17 cellular contexts compared by ENCODE assay signal in genomic region chr1:161173711-161174110, GRCh38. TPM values are rescaled to one million over a fixed set of nuclear protein-coding genes. Genes with fewer than 3 reads are reported as not detected.
A peak's percentile ranks its signal among the peaks of the same experiment; 100 is the strongest.
DNase-seq lines count a peak whose midpoint lies in the region; ATAC-seq and TF ChIP-seq lines count a peak whose summit lies in the region.
"Had no signal": no experiment of that assay in that cellular context is flagged by ENCODE, and none has a peak within 500 bp of the region (broad histone marks: within the 10 kb centered on the region; RNA-seq: fewer than 3 reads in every experiment).

No MANE protein-coding gene starts in this region.

- no peak overlapping the region for H3K4me3 Mint-ChIP-seq in osteocyte (ENCODE audit: unreplicated experiment)
- H3K4me3 Mint-ChIP-seq: activated CD8-positive, alpha-beta T cell treated with anti-CD3 and anti-CD28 coated beads, Interleukin-2, amount 10 ng/mL, durations not matched to agents 7 days and 5 days; stimulated activated naive CD8-positive, alpha-beta T cell treated with anti-CD3 and anti-CD28 coated beads, Interleukin-15, amount 100 ng/mL, for 72 hours had no signal

- no peaks in the 10 kb centered on the region for H3K9me3 ChIP-seq in fibroblast of lung (ENCODE audit: control insufficient read depth, insufficient read depth, low read depth, low read length)
- H3K9me3 ChIP-seq in uterus, result no peaks in the 10 kb centered on the region
- H3K9me3 ChIP-seq: pancreas had no signal

- H3K27me3 ChIP-seq in fibroblast of lung (ENCODE audit: control insufficient read depth, insufficient read depth, low read length), result no peaks in the 10 kb centered on the region
- H3K27me3 ChIP-seq in uterus, result no peaks in the 10 kb centered on the region
- H3K27me3 ChIP-seq: pancreas had no signal

- H3K9me3 Mint-ChIP-seq in osteocyte (ENCODE audit: unreplicated experiment), result no peaks in the 10 kb centered on the region
- H3K9me3 Mint-ChIP-seq: activated T-helper 1 cell treated with anti-CD3 and anti-CD28 coated beads, Interleukin-12 subunit alpha, Interleukin-12 subunit beta, Interleukin-2, Interleukin-4 antibody, amounts not matched to agents 30 ng/mL and 10 ng/mL and 1 ng/mL, durations not matched to agents 14 hours and 24 hours and 36 hours; stimulated activated naive CD8-positive, alpha-beta T cell treated with anti-CD3 and anti-CD28 coated beads, Interleukin-15, amount 100 ng/mL, for 72 hours had no signal

- no peaks in the 10 kb centered on the region for H3K27me3 Mint-ChIP-seq in osteocyte (ENCODE audit: unreplicated experiment)
- H3K27me3 Mint-ChIP-seq: stimulated activated naive CD8-positive, alpha-beta T cell treated with anti-CD3 and anti-CD28 coated beads, Interleukin-15, amount 100 ng/mL, for 72 hours had no signal

- H3K27ac ChIP-seq in fibroblast of lung (ENCODE audit: insufficient read depth, low read length) (peak overlapping the region; percentile 80), uterus (peak overlapping the region; percentile 12 to 32)
- H3K27ac ChIP-seq: epithelial cell of prostate, pancreas, PC-9 had no signal

- no peaks in the 10 kb centered on the region for H4K20me1 ChIP-seq in fibroblast of lung (ENCODE audit: control insufficient read depth, extremely low read depth, insufficient read depth, low read length)

- DNase-seq in left cardiac atrium (peak; percentile 18), Right ventricle myocardium superior (no peak), fibroblast of lung (ENCODE audit: low read depth in 2 of 2) (no peak), osteocyte (ENCODE audit: extremely low spot score, unreplicated experiment) (no peak), uterus (no peak), NCI-H774 (lab: John Stamatoyannopoulos, UW) (no peak)
- no peak for DNase-seq in activated CD4-positive, CD25-positive, alpha-beta regulatory T cell (lab: John Stamatoyannopoulos, UW)
- DNase-seq in activated CD4-positive, alpha-beta T cell treated with anti-CD3 and anti-CD28 coated beads for 1 hour, result no peak
- DNase-seq: activated CD8-positive, alpha-beta T cell treated with anti-CD3 and anti-CD28 coated beads, Interleukin-2, amount 10 ng/mL, durations not matched to agents 7 days and 5 days; NCI-H2081; NCI-H524 treated with DMSO at 0.1 percent for 48 hours; PC-9; stimulated activated naive CD8-positive, alpha-beta T cell treated with anti-CD3 and anti-CD28 coated beads, Interleukin-15, amount 100 ng/mL, for 72 hours had no signal

- H3K79me2 ChIP-seq in fibroblast of lung (ENCODE audit: control insufficient read depth, insufficient read depth, low read length), result peaks cover 6% of the 10 kb centered on the region

- no peak overlapping the region for H3K4me3 ChIP-seq in fibroblast of lung (replicated peaks in 1 of 4; ENCODE audit: control extremely low read depth in 1 of 4, insufficient read depth in 1 of 4, low read depth in 3 of 4, low read length in 4 of 4)
- H3K4me3 ChIP-seq in uterus, result no peak overlapping the region
- H3K4me3 ChIP-seq: pancreas, PC-9 had no signal

- no peak for TF ChIP-seq POLR2A in uterus (IDR thresholded peaks at IDR 0.05)

- H3K36me3 ChIP-seq in fibroblast of lung (ENCODE audit: control insufficient read depth, insufficient read depth, low read length), result peaks cover 9% of the 10 kb centered on the region
- no peaks in the 10 kb centered on the region for H3K36me3 ChIP-seq in uterus

- peaks cover 40% of the 10 kb centered on the region for H3K4me1 Mint-ChIP-seq in osteocyte (ENCODE audit: unreplicated experiment)

- peaks cover 37% of the 10 kb centered on the region for H3K36me3 Mint-ChIP-seq in osteocyte (ENCODE audit: unreplicated experiment)

- intact Hi-C loops in left cardiac atrium (cut with DNase I) (no loop called here), Right ventricle myocardium superior (cut with DNase I) (no loop called here), uterus (cut with DNase I; ENCODE audit: low total_unique reads) (no loop called here)

- no peak overlapping the region for H3K9ac ChIP-seq in fibroblast of lung (ENCODE audit: insufficient read depth, low read length)

- H2AFZ ChIP-seq in fibroblast of lung (ENCODE audit: low read length), result no peak overlapping the region
- H2AFZ ChIP-seq: PC-9 had no signal

- peaks cover 16% of the 10 kb centered on the region for H3K4me1 ChIP-seq in fibroblast of lung (ENCODE audit: control insufficient read depth, extremely low read depth, insufficient read depth, low read length)
- peaks cover 0 to 17% of the 10 kb centered on the region in 2 donors for H3K4me1 ChIP-seq in uterus

- H3K4me2 ChIP-seq in fibroblast of lung (ENCODE audit: extremely low read depth, insufficient read depth, low read length), result no peak overlapping the region
- H3K4me2 ChIP-seq: PC-9 had no signal

- H3K27ac Mint-ChIP-seq in osteocyte (ENCODE audit: unreplicated experiment), result peak overlapping the region; percentile 66
- H3K27ac Mint-ChIP-seq: activated CD8-positive, alpha-beta T cell treated with anti-CD3 and anti-CD28 coated beads, Interleukin-2, amount 10 ng/mL, durations not matched to agents 7 days and 5 days; activated T-helper 1 cell treated with anti-CD3 and anti-CD28 coated beads, Interleukin-12 subunit alpha, Interleukin-12 subunit beta, Interleukin-2, Interleukin-4 antibody, amounts not matched to agents 30 ng/mL and 10 ng/mL and 1 ng/mL, durations not matched to agents 14 hours and 24 hours and 36 hours had no signal

- ATAC-seq in left cardiac atrium (no peak), Right ventricle myocardium superior (ENCODE audit: poor library complexity) (no peak)
- ATAC-seq: activated CD8-positive, alpha-beta T cell treated with anti-CD3 and anti-CD28 coated beads, Interleukin-2, amount 10 ng/mL, durations not matched to agents 7 days and 5 days; pancreas; SK-N-SH treated with all-trans-retinoic acid at 6 μM for 48 hours; stimulated activated naive CD8-positive, alpha-beta T cell treated with anti-CD3 and anti-CD28 coated beads, Interleukin-15, amount 100 ng/mL, for 72 hours had no signal

- TF ChIP-seq CTCF in fibroblast of lung (conservative IDR thresholded peaks at IDR 0.05 in 1 of 2, IDR thresholded peaks at IDR 0.05 in 1 of 2; ENCODE audit: low read depth in 1 of 2, low read length in 2 of 2) (no peak), osteocyte (IDR thresholded peaks at IDR 0.05) (no peak), uterus (IDR thresholded peaks at IDR 0.05) (no peak)

RNA-seq across cellular contexts. Expression of gene B4GALT3, which starts 3.6 kb away (rescaled TPM):
- total RNA-seq in left cardiac atrium, result 10 to 100 TPM; 19.7 to 25.2 TPM
- total RNA-seq in Right ventricle myocardium superior, result 20.3 TPM
- 13.4 and 18.7 TPM in 2 replicates for total RNA-seq in fibroblast of lung
- 17.8 and 19.2 TPM in 2 replicates for polyA plus RNA-seq in fibroblast of lung
- 18.9 and 19.1 TPM in 2 replicates for polyA plus RNA-seq in fibroblast of lung (2012)
- polyA minus RNA-seq in fibroblast of lung (ENCODE audit: low replicate concordance), result 28.8 and 39.9 TPM in 2 replicates
- total RNA-seq in osteocyte, result 21.7 and 24.3 TPM in 2 replicates
- total RNA-seq in uterus, result 10 to 100 TPM in 3 of 4 donors, 1 to 10 TPM in 1; 1.0 to 23.9 (median 19.9) TPM

RNA-seq across cellular contexts. Expression of gene PPOX, which starts 7.5 kb away (rescaled TPM):
- 10 to 100 TPM; 12.7 to 16.3 TPM for total RNA-seq in left cardiac atrium
- 17.1 TPM for total RNA-seq in Right ventricle myocardium superior
- 9.2 and 12.2 TPM in 2 replicates for total RNA-seq in fibroblast of lung
- 5.6 and 6.0 TPM in 2 replicates for polyA plus RNA-seq in fibroblast of lung
- 8.1 and 9.4 TPM in 2 replicates for polyA plus RNA-seq in fibroblast of lung (2012)
- polyA minus RNA-seq in fibroblast of lung (ENCODE audit: low replicate concordance), result 7.0 and 17.6 TPM in 2 replicates
- 37.1 and 37.9 TPM in 2 replicates for total RNA-seq in osteocyte
- 10 to 100 TPM; 11.3 to 40.5 (median 21.6) TPM for total RNA-seq in uterus

RNA-seq across cellular contexts. Expression of gene USP21, which starts 14.4 kb away (rescaled TPM):
- total RNA-seq in left cardiac atrium (10 to 100 TPM; 13.4 to 20.8 TPM), Right ventricle myocardium superior (19.0 TPM), fibroblast of lung (7.7 and 10.2 TPM in 2 replicates), osteocyte (25.5 and 27.5 TPM in 2 replicates), uterus (10 to 100 TPM in 3 of 4 donors, 1 to 10 TPM in 1; 4.1 to 38.1 (median 29.9) TPM)
- 11.7 and 13.6 TPM in 2 replicates for polyA plus RNA-seq in fibroblast of lung
- polyA plus RNA-seq in fibroblast of lung (2012), result 8.7 and 13.1 TPM in 2 replicates
- 16.7 and 25.4 TPM in 2 replicates for polyA minus RNA-seq in fibroblast of lung (ENCODE audit: low replicate concordance)

RNA-seq across cellular contexts. Expression of gene UFC1, which starts 19.9 kb away (rescaled TPM):
- total RNA-seq in left cardiac atrium (10 to 100 TPM; 77.7 to 83.8 TPM), Right ventricle myocardium superior (81.0 TPM), fibroblast of lung (87.0 and 95.8 TPM in 2 replicates), osteocyte (98.2 and 100 TPM in 2 replicates), uterus (100 to 1,000 TPM in 1 of 4 donors, 10 to 100 TPM in 2, 1 to 10 TPM in 1; 2.0 to 111 (median 62.9) TPM)
- polyA plus RNA-seq in fibroblast of lung, result 154 and 168 TPM in 2 replicates
- 112 and 116 TPM in 2 replicates for polyA plus RNA-seq in fibroblast of lung (2012)
- polyA minus RNA-seq in fibroblast of lung (ENCODE audit: low replicate concordance), result 8.2 and 13.4 TPM in 2 replicates

RNA-seq across cellular contexts. Expression of gene ADAMTS4, which starts 25.1 kb away (rescaled TPM):
- total RNA-seq in left cardiac atrium, result 100 to 1,000 TPM in 1 of 2 donors, 10 to 100 TPM in 1; 16.5 to 117 TPM
- 7.0 TPM for total RNA-seq in Right ventricle myocardium superior
- 0.51 and 1.3 TPM in 2 replicates for total RNA-seq in fibroblast of lung
- polyA plus RNA-seq in fibroblast of lung, result 0.75 and 1.0 TPM in 2 replicates
- polyA plus RNA-seq in fibroblast of lung (2012), result 1.3 and 1.9 TPM in 2 replicates
- 6.6 and 14.3 TPM in 2 replicates for polyA minus RNA-seq in fibroblast of lung (ENCODE audit: low replicate concordance)
- 1.2 TPM in 2 replicates for total RNA-seq in osteocyte
- 10 to 100 TPM in 3 of 4 donors, 1 to 10 TPM in 1; 1.3 to 41.5 (median 10.9) TPM for total RNA-seq in uterus
- total RNA-seq: PC-9 had no signal
